In genomic region chr3:73558399-73559075, GRCh38 we compare ENCODE assay signal across 14 cellular contexts.
DNase-seq lines count a peak whose midpoint lies in the region; ATAC-seq and TF ChIP-seq lines count a peak whose summit lies in the region.
"Had no signal": no experiment of that assay in that cellular context is flagged by ENCODE, and none has a peak within 500 bp of the region (broad histone marks: within the 10 kb centered on the region; RNA-seq: fewer than 3 reads in every experiment).

No MANE protein-coding gene starts in this region.

- no peaks in the 10 kb centered on the region for H3K27me3 ChIP-seq in breast epithelium
- H3K27me3 ChIP-seq in right cardiac atrium (ENCODE audit: control insufficient read depth, insufficient read depth) = no peaks in the 10 kb centered on the region
- no peaks in the 10 kb centered on the region for H3K27me3 ChIP-seq in skeletal muscle tissue (ENCODE audit: control insufficient read depth in 3 of 3, insufficient read depth in 3 of 3, low read length in 3 of 3)
- H3K27me3 ChIP-seq in endodermal cell (ENCODE audit: control insufficient read depth, insufficient read depth, low read length, poor library complexity, severe bottlenecking) = no peaks in the 10 kb centered on the region
- H3K27me3 ChIP-seq: Peyer's patch had no signal

- no peaks in the 10 kb centered on the region for H3K36me3 Mint-ChIP-seq in endodermal cell (ENCODE audit: low read depth)
- H3K36me3 Mint-ChIP-seq: activated naive CD4-positive, alpha-beta T cell treated with anti-CD3 and anti-CD28 coated beads, Interleukin-2, amount 50 U/mL, for 72 hours; immature natural killer cell; stimulated activated memory B cell treated with anti-CD40 and anti-IgM and Interleukin-4, amounts not matched to agents 10 μg/mL and 1 μg/mL and 100 μg/mL, for 72 hours had no signal

- intact Hi-C loops in breast epithelium (cut with DNase I; ENCODE audit: low total_unique reads) (no loop called here), right cardiac atrium (cut with DNase I) (no loop called here), mucosa of descending colon (cut with DNase I, micrococcal nuclease) (no loop called here)

- ATAC-seq in right cardiac atrium (peak; percentile 80 to 81), GM19452 (IDR thresholded peaks at IDR 0.05; ENCODE audit: unreplicated experiment) (no peak), mucosa of descending colon (no peak)
- ATAC-seq: activated naive CD4-positive, alpha-beta T cell treated with anti-CD3 and anti-CD28 coated beads, Interleukin-2, amount 50 U/mL, for 72 hours; HCT116; stimulated activated memory B cell treated with anti-CD40 and anti-IgM and Interleukin-4, amounts not matched to agents 10 μg/mL and 1 μg/mL and 100 μg/mL, for 72 hours had no signal

- 36% methylated on average over 7 of the region's 7 CpGs for WGBS in right cardiac atrium
- WGBS in endodermal cell (ENCODE audit: insufficient coverage in 1 of 2, insufficient read length in 1 of 2), 2 experiments = 70 to 85% methylated on average over 4 to 7 of the region's 7 CpGs

- peaks cover 28% of the 10 kb centered on the region for H3K27me3 Mint-ChIP-seq in endodermal cell (ENCODE audit: insufficient read depth)
- H3K27me3 Mint-ChIP-seq: stimulated activated memory B cell treated with anti-CD40 and anti-IgM and Interleukin-4, amounts not matched to agents 10 μg/mL and 1 μg/mL and 100 μg/mL, for 72 hours had no signal

- H3K36me3 ChIP-seq in breast epithelium (no peaks in the 10 kb centered on the region), skeletal muscle tissue (ENCODE audit: control insufficient read depth in 3 of 3, insufficient read depth in 3 of 3, low read length in 3 of 3) (no peaks in the 10 kb centered on the region), mucosa of descending colon (ENCODE audit: low read depth) (no peaks in the 10 kb centered on the region), endodermal cell (ENCODE audit: control insufficient read depth, insufficient read depth, low read length) (peaks cover 37% of the 10 kb centered on the region)
- H3K36me3 ChIP-seq: Peyer's patch had no signal

- H3K9ac ChIP-seq in skeletal muscle tissue (ENCODE audit: low read depth in 1 of 3, low read length in 3 of 3) (peak overlapping the region in 1 of 3 donors; percentile 34), endodermal cell (ENCODE audit: extremely low read depth, low read length, poor library complexity, severe bottlenecking) (no peak overlapping the region)

- H3K4me1 ChIP-seq in breast epithelium = peaks cover 0 to 5% of the 10 kb centered on the region in 2 donors
- peaks cover 7% of the 10 kb centered on the region for H3K4me1 ChIP-seq in right cardiac atrium (ENCODE audit: control insufficient read depth, insufficient read depth, low read length)
- peaks cover 17 to 35% (median 21%) of the 10 kb centered on the region in 3 donors for H3K4me1 ChIP-seq in skeletal muscle tissue (ENCODE audit: control insufficient read depth in 3 of 3, insufficient read depth in 3 of 3, low read length in 3 of 3)
- H3K4me1 ChIP-seq in mucosa of descending colon (ENCODE audit: low read depth) = peaks cover 3% of the 10 kb centered on the region
- peaks cover 11% of the 10 kb centered on the region for H3K4me1 ChIP-seq in endodermal cell (ENCODE audit: control insufficient read depth, insufficient read depth, low read length)

- TF ChIP-seq CTCF in breast epithelium (IDR thresholded peaks at IDR 0.05) = no peak
- TF ChIP-seq CTCF in mucosa of descending colon (IDR thresholded peaks at IDR 0.05) = no peak
- no peak for TF ChIP-seq CTCF in endodermal cell (conservative IDR thresholded peaks at IDR 0.05)

- no peak overlapping the region for H3K27ac Mint-ChIP-seq in endodermal cell
- H3K27ac Mint-ChIP-seq: activated naive CD4-positive, alpha-beta T cell treated with anti-CD3 and anti-CD28 coated beads, Interleukin-2, amount 50 U/mL, for 72 hours; immature natural killer cell; nephron progenitor cell; stimulated activated memory B cell treated with anti-CD40 and anti-IgM and Interleukin-4, amounts not matched to agents 10 μg/mL and 1 μg/mL and 100 μg/mL, for 72 hours had no signal

- DNase-seq in LHCN-M2 (ENCODE audit: low read depth) = peak; percentile 33
- DNase-seq in breast epithelium (ENCODE audit: low spot score in 2 of 2) = no peak
- peak in 1 of 3 donors; percentile 28 for DNase-seq in right cardiac atrium
- DNase-seq in mucosa of descending colon = no peak
- no peak for DNase-seq in endodermal cell
- DNase-seq: effector CD8-positive, alpha-beta T cell; immature natural killer cell; nephron progenitor cell; Peyer's patch had no signal

- H3K4me3 ChIP-seq in breast epithelium (no peak overlapping the region), right cardiac atrium (ENCODE audit: low read length) (no peak overlapping the region), skeletal muscle tissue (ENCODE audit: low read length in 3 of 3) (peak overlapping the region in 1 of 3 donors; percentile 10), mucosa of descending colon (no peak overlapping the region), endodermal cell (ENCODE audit: low read length) (no peak overlapping the region)
- H3K4me3 ChIP-seq: Peyer's patch had no signal

- H3K27ac ChIP-seq in breast epithelium (peak overlapping the region; percentile 19 to 74), right cardiac atrium (ENCODE audit: low read length) (no peak overlapping the region), skeletal muscle tissue (ENCODE audit: low read depth, low read length) (peak overlapping the region; percentile 2), endodermal cell (ENCODE audit: low read depth, low read length) (no peak overlapping the region)

- H3K4me3 Mint-ChIP-seq in endodermal cell = no peak overlapping the region
- H3K4me3 Mint-ChIP-seq: immature natural killer cell; nephron progenitor cell; stimulated activated memory B cell treated with anti-CD40 and anti-IgM and Interleukin-4, amounts not matched to agents 10 μg/mL and 1 μg/mL and 100 μg/mL, for 72 hours had no signal

- H3K9me3 Mint-ChIP-seq in endodermal cell = no peaks in the 10 kb centered on the region
- H3K9me3 Mint-ChIP-seq: nephron progenitor cell; stimulated activated memory B cell treated with anti-CD40 and anti-IgM and Interleukin-4, amounts not matched to agents 10 μg/mL and 1 μg/mL and 100 μg/mL, for 72 hours had no signal

- TF ChIP-seq POLR2A in breast epithelium (IDR thresholded peaks at IDR 0.05) = no peak

- H3K4me1 Mint-ChIP-seq in endodermal cell = peaks cover 41% of the 10 kb centered on the region
- H3K4me1 Mint-ChIP-seq: immature natural killer cell; stimulated activated memory B cell treated with anti-CD40 and anti-IgM and Interleukin-4, amounts not matched to agents 10 μg/mL and 1 μg/mL and 100 μg/mL, for 72 hours had no signal

- H3K9me3 ChIP-seq in breast epithelium = no peaks in the 10 kb centered on the region
- H3K9me3 ChIP-seq in right cardiac atrium (ENCODE audit: control insufficient read depth, low read length) = no peaks in the 10 kb centered on the region
- H3K9me3 ChIP-seq in skeletal muscle tissue (ENCODE audit: control insufficient read depth in 3 of 3, low read length in 3 of 3) = no peaks in the 10 kb centered on the region
- no peaks in the 10 kb centered on the region for H3K9me3 ChIP-seq in mucosa of descending colon
- H3K9me3 ChIP-seq in endodermal cell (ENCODE audit: control insufficient read depth, low read length) = no peaks in the 10 kb centered on the region
- H3K9me3 ChIP-seq: Peyer's patch had no signal

Comparison
In these comparisons a context has a peak if more than half of its experiments do, and no peak if none do; other contexts are left out.
1. H3K27ac ChIP-seq: peak in breast epithelium (2 of 2) and skeletal muscle tissue (single experiment); none in right cardiac atrium (single experiment) and endodermal cell (single experiment).
2. ATAC-seq: peak in right cardiac atrium (2 of 2); none in GM19452 (single experiment) and mucosa of descending colon (single experiment).